Comparison of ENCODE assay signal across 19 cellular contexts in genomic region chr16:51854401-51854951, GRCh38.
A peak's percentile ranks its signal among the peaks of the same experiment; 100 is the strongest.
DNase-seq lines count a peak whose midpoint lies in the region; ATAC-seq and TF ChIP-seq lines count a peak whose summit lies in the region.
"Had no signal": no experiment of that assay in that cellular context is flagged by ENCODE, and none has a peak within 500 bp of the region (broad histone marks: within the 10 kb centered on the region; RNA-seq: fewer than 3 reads in every experiment).

No MANE protein-coding gene starts in this region.

- no peaks in the 10 kb centered on the region for H3K36me3 Mint-ChIP-seq in GM23338 (ENCODE audit: low read depth)

- in situ Hi-C loops in astrocyte of the spinal cord (cut with HindIII; ENCODE audit: low sequenced_read_pairs), result no loop called here

- no peak overlapping the region for H2AK5ac ChIP-seq in mesendoderm (ENCODE audit: low read length)

- H3F3A ChIP-seq in GM23338 (replicated peaks; ENCODE audit: low read depth), result no peaks in the 10 kb centered on the region

- no peaks in the 10 kb centered on the region for H4K20me1 ChIP-seq in GM23338 (replicated peaks; ENCODE audit: insufficient read depth)

- no peak overlapping the region for H3K4me2 ChIP-seq in GM23338
- no peak overlapping the region for H3K4me2 ChIP-seq in mesendoderm (ENCODE audit: low read length)
- H3K4me2 ChIP-seq: PC-9 had no signal

- H2BK120ac ChIP-seq in mesendoderm (ENCODE audit: low read depth, low read length), result no peak overlapping the region

- H2BK5ac ChIP-seq in mesendoderm (ENCODE audit: low read length), result no peak overlapping the region

- intact Hi-C loops in A673 (cut with micrococcal nuclease; ENCODE audit: unreplicated experiment), result no loop called here

- H3K79me2 ChIP-seq in GM23338 (replicated peaks; ENCODE audit: insufficient read depth) (no peaks in the 10 kb centered on the region), mesendoderm (ENCODE audit: control insufficient read depth, insufficient read depth, low read length) (no peaks in the 10 kb centered on the region)

- CTCF ChIA-PET in A673 (lab: Charles Lee), result no interaction called here

- no peak overlapping the region for H3K27ac Mint-ChIP-seq in GM23338

- no peak overlapping the region for H3K23ac ChIP-seq in mesendoderm (ENCODE audit: low read length)

- whole genome bisulfite sequencing in mesendoderm (ENCODE audit: extremely low coverage, insufficient coverage, low lambda C conversion rate), result no CpG with 5 or more reads among the region's 4 CpGs

- POLR2A ChIA-PET in A673 (lab: Charles Lee; ENCODE audit: low non-redundant PET), result no interaction called here

- H3K9ac ChIP-seq in mesendoderm (ENCODE audit: low read length), result no peak overlapping the region

- H3K4me3 ChIP-seq in A673 (ENCODE audit: low read depth, low read length, poor library complexity, severe bottlenecking), result no peak overlapping the region
- H3K4me3 ChIP-seq in GM23338, result no peak overlapping the region
- H3K4me3 ChIP-seq in astrocyte of the spinal cord (ENCODE audit: low read depth, low read length), result no peak overlapping the region
- no peak overlapping the region for H3K4me3 ChIP-seq in mesendoderm (ENCODE audit: low read length)
- H3K4me3 ChIP-seq: PC-9 had no signal

- TF ChIP-seq CTCF in A673 (conservative IDR thresholded peaks at IDR 0.05; ENCODE audit: low read depth, low read length) (no peak), GM23338 (conservative IDR thresholded peaks at IDR 0.05; ENCODE audit: low read depth in 2 of 2) (no peak), astrocyte of the spinal cord (IDR thresholded peaks at IDR 0.05; ENCODE audit: low read depth, low read length) (no peak)

- DNase-seq in A673 (ENCODE audit: low spot score), result peak; percentile 57
- no peak for DNase-seq in GM23338 (ENCODE audit: low spot score)
- DNase-seq in astrocyte of the spinal cord (ENCODE audit: low read depth, low spot score), result peak; percentile 39
- peak; percentile 64 for DNase-seq in mesendoderm
- DNase-seq in superior temporal gyrus (ENCODE audit: extremely low spot score), result no peak
- no peak for DNase-seq in CD1c-positive myeloid dendritic cell (ENCODE audit: extremely low spot score)
- DNase-seq in epidermal melanocyte (ENCODE audit: insufficient read length, low spot score), result no peak
- DNase-seq in NCI-H2171 treated with DMSO at 0.1 percent for 48 hours (lab: John Stamatoyannopoulos, UW), result no peak
- DNase-seq: 8988T, C1 segment of cervical spinal cord, DMS79 treated with DMSO at 0.1 percent for 48 hours, HCEC 1CT, NCI-H1105 treated with DMSO at 0.1 percent for 48 hours, NCI-H1694 treated with DMSO at 0.1 percent for 48 hours, NCI-H2107, NCI-H345, NCI-H524 treated with DMSO at 0.1 percent for 48 hours, PC-9, SW 1271 had no signal

- no peak overlapping the region for H3K56ac ChIP-seq in mesendoderm (ENCODE audit: low read length)

- H3K18ac ChIP-seq in mesendoderm (ENCODE audit: low read length), result no peak overlapping the region

- no peaks in the 10 kb centered on the region for H3K36me3 ChIP-seq in A673 (ENCODE audit: insufficient read depth, low read length, poor library complexity, severe bottlenecking)
- no peaks in the 10 kb centered on the region for H3K36me3 ChIP-seq in GM23338 (ENCODE audit: insufficient read depth)
- H3K36me3 ChIP-seq in mesendoderm (ENCODE audit: control insufficient read depth, insufficient read depth, low read length), result no peaks in the 10 kb centered on the region

- peaks cover 11% of the 10 kb centered on the region; the same call in 2 of the 3 replicates for H3K4me1 Mint-ChIP-seq in GM23338

- no peak overlapping the region for H2BK15ac ChIP-seq in mesendoderm (replicated peaks; ENCODE audit: low read depth)

- no peaks in the 10 kb centered on the region for H3K27me3 Mint-ChIP-seq in GM23338 (ENCODE audit: insufficient read depth, low read depth, poor library complexity)

- H3K4me1 ChIP-seq in A673 (ENCODE audit: insufficient read depth, low read length, poor library complexity, severe bottlenecking) (peaks cover 4% of the 10 kb centered on the region), GM23338 (ENCODE audit: insufficient read depth) (no peaks in the 10 kb centered on the region; the same call in 1 of the 2 replicates), mesendoderm (ENCODE audit: control insufficient read depth, low read depth, low read length) (no peaks in the 10 kb centered on the region)

- peak overlapping the region; percentile 56; the same call in 1 of the 2 replicates for H2AFZ ChIP-seq in GM23338
- H2AFZ ChIP-seq: PC-9 had no signal

- H3K4me3 Mint-ChIP-seq in GM23338, result no peak overlapping the region

- no peak for ATAC-seq in GM23338

- H4K5ac ChIP-seq in mesendoderm (ENCODE audit: low read length), result no peak overlapping the region

- H3K9me3 ChIP-seq in A673 (ENCODE audit: low read depth, low read length, poor library complexity, severe bottlenecking), result peaks cover 7% of the 10 kb centered on the region

- no peak overlapping the region for H3K4ac ChIP-seq in mesendoderm (ENCODE audit: low read depth, low read length)

- H3K27ac ChIP-seq in A673 (ENCODE audit: low read depth, low read length, poor library complexity, severe bottlenecking) (no peak overlapping the region), GM23338 (ENCODE audit: low read depth) (no peak overlapping the region), mesendoderm (ENCODE audit: low read depth, low read length) (no peak overlapping the region)
- H3K27ac ChIP-seq: PC-9 had no signal

- no TSS peak for BruUV-seq in A673 (replicated peaks; lab: Mats Ljungman, UMichigan)

- H3K79me1 ChIP-seq in mesendoderm (ENCODE audit: low read length), result no peaks in the 10 kb centered on the region

- H3K27me3 ChIP-seq in A673 (replicated peaks; ENCODE audit: insufficient read depth, low read depth, low read length, poor library complexity) (no peaks in the 10 kb centered on the region), GM23338 (ENCODE audit: insufficient read depth) (no peaks in the 10 kb centered on the region), mesendoderm (ENCODE audit: insufficient read depth, low read length, poor library complexity) (no peaks in the 10 kb centered on the region)

- no peak overlapping the region for H4K8ac ChIP-seq in mesendoderm (ENCODE audit: low read depth, low read length)

- H3K9me2 ChIP-seq in GM23338 (ENCODE audit: insufficient read depth), result peaks cover 13% of the 10 kb centered on the region; the same call in 1 of the 2 replicates

- H3K9me3 Mint-ChIP-seq in GM23338, result peaks cover 2% of the 10 kb centered on the region; the same call in 2 of the 3 replicates

TF ChIP-seq in GM23338, 12 proteins besides CTCF, POLR2A, EP300 and RAD21 (continues in another document):
- TF ChIP-seq CREB1 (CRISPR knock-in tag; IDR thresholded peaks at IDR 0.05; ENCODE audit: low read depth) (no peak), JUNB (IDR thresholded peaks at IDR 0.05; ENCODE audit: unreplicated experiment) (no peak), ZNF114 (CRISPR knock-in tag; IDR thresholded peaks at IDR 0.05) (no peak), EZH2 (IDR thresholded peaks at IDR 0.05; ENCODE audit: low read depth, unreplicated experiment) (no peak), POLR2AphosphoS5 (IDR thresholded peaks at IDR 0.05; ENCODE audit: low read depth) (no peak)

Comparison
In these comparisons a context has a peak if more than half of its experiments do, and no peak if none do; other contexts are left out.
1. DNase-seq: peak in A673 (single experiment), astrocyte of the spinal cord (single experiment) and mesendoderm (single experiment); none in GM23338 (single experiment), superior temporal gyrus (single experiment), CD1c-positive myeloid dendritic cell (single experiment), epidermal melanocyte (single experiment) and NCI-H2171 treated with DMSO at 0.1 percent for 48 hours (single experiment).